Comparison of ENCODE assay signal across 22 cellular contexts in genomic region chr22:19796169-19796568, GRCh38.
"Had no signal": no experiment of that assay in that cellular context is flagged by ENCODE, and none has a peak within 500 bp of the region (broad histone marks: within the 10 kb centered on the region; RNA-seq: fewer than 3 reads in every experiment).

No MANE protein-coding gene starts in this region.

- H3K27me3 ChIP-seq: esophagus muscularis mucosa, gastroesophageal sphincter, sigmoid colon had no signal

- H3K27ac Mint-ChIP-seq: dendritic cell treated with granulocyte-macrophage colony-stimulating factor and Interleukin-4, amounts not matched to agents 40 ng/mL and 50 ng/mL, for 4 days; effector memory CD8-positive, alpha-beta T cell; nephron; stimulated activated naive B cell treated with anti-CD40 and anti-IgM and Interleukin-4, amounts not matched to agents 10 μg/mL and 1 μg/mL and 100 μg/mL, for 72 hours; type B pancreatic cell had no signal

- H3K27me3 Mint-ChIP-seq: central memory CD8-positive, alpha-beta T cell; dendritic cell treated with granulocyte-macrophage colony-stimulating factor and Interleukin-4, amounts not matched to agents 40 ng/mL and 50 ng/mL, for 4 days; effector memory CD8-positive, alpha-beta T cell; naive B cell; stimulated activated naive B cell treated with anti-CD40 and anti-IgM and Interleukin-4, amounts not matched to agents 10 μg/mL and 1 μg/mL and 100 μg/mL, for 72 hours; stimulated activated naive CD8-positive, alpha-beta T cell treated with anti-CD3 and anti-CD28 coated beads, Interleukin-15, amount 100 ng/mL, for 72 hours; type B pancreatic cell had no signal

- H3K4me1 Mint-ChIP-seq: immature natural killer cell; naive B cell; stimulated activated naive B cell treated with anti-CD40 and anti-IgM and Interleukin-4, amounts not matched to agents 10 μg/mL and 1 μg/mL and 100 μg/mL, for 72 hours had no signal

- H3K4me3 Mint-ChIP-seq: central memory CD8-positive, alpha-beta T cell; dendritic cell treated with granulocyte-macrophage colony-stimulating factor and Interleukin-4, amounts not matched to agents 40 ng/mL and 50 ng/mL, for 4 days; effector memory CD8-positive, alpha-beta T cell; immature natural killer cell; naive B cell; nephron; stimulated activated naive B cell treated with anti-CD40 and anti-IgM and Interleukin-4, amounts not matched to agents 10 μg/mL and 1 μg/mL and 100 μg/mL, for 72 hours; stimulated activated naive CD8-positive, alpha-beta T cell treated with anti-CD3 and anti-CD28 coated beads, Interleukin-15, amount 100 ng/mL, for 72 hours; type B pancreatic cell had no signal

- ATAC-seq: effector memory CD8-positive, alpha-beta T cell; gastroesophageal sphincter; left cardiac atrium; psoas muscle; stimulated activated naive B cell treated with anti-CD40 and anti-IgM and Interleukin-4, amounts not matched to agents 10 μg/mL and 1 μg/mL and 100 μg/mL, for 72 hours; stimulated activated naive CD8-positive, alpha-beta T cell treated with anti-CD3 and anti-CD28 coated beads, Interleukin-15, amount 100 ng/mL, for 72 hours had no signal

- H3K4me1 ChIP-seq: esophagus muscularis mucosa, gastroesophageal sphincter, sigmoid colon had no signal

- DNase-seq: effector memory CD8-positive, alpha-beta T cell; glutamatergic neuron; immature natural killer cell; mesendoderm; naive B cell; retina; sigmoid colon; stimulated activated CD4-positive, alpha-beta T cell treated with anti-CD3 and anti-CD28 coated beads, Interleukin-2, amount 100 ng/mL, for 24 hours; stimulated activated CD4-positive, alpha-beta T cell treated with anti-CD3 and anti-CD28 coated beads, Interleukin-4, amount 100 ng/mL, for 4 hours; stimulated activated naive B cell treated with anti-CD40 and anti-IgM and Interleukin-4, amounts not matched to agents 10 μg/mL and 1 μg/mL and 100 μg/mL, for 72 hours; stimulated activated naive CD8-positive, alpha-beta T cell treated with anti-CD3 and anti-CD28 coated beads, Interleukin-15, amount 100 ng/mL, for 72 hours had no signal

- H3K4me3 ChIP-seq: esophagus muscularis mucosa, gastroesophageal sphincter, psoas muscle, sigmoid colon, skin epidermis, thoracic aorta had no signal

- H3K9me3 Mint-ChIP-seq: dendritic cell treated with granulocyte-macrophage colony-stimulating factor and Interleukin-4, amounts not matched to agents 40 ng/mL and 50 ng/mL, for 4 days; effector memory CD8-positive, alpha-beta T cell had no signal

- H3K27ac ChIP-seq: epithelial cell of prostate, esophagus muscularis mucosa, gastroesophageal sphincter, psoas muscle, sigmoid colon, thoracic aorta had no signal

- H3K9me3 ChIP-seq: psoas muscle, sigmoid colon had no signal
